Comparison of ENCODE assay signal across 31 cellular contexts in genomic region chr4:181775298-181775697, GRCh38.
A peak's percentile ranks its signal among the peaks of the same experiment; 100 is the strongest.
DNase-seq lines count a peak whose midpoint lies in the region; ATAC-seq, FAIRE-seq and TF ChIP-seq lines count a peak whose summit lies in the region.
"Had no signal": no experiment of that assay in that cellular context is flagged by ENCODE, and none has a peak within 500 bp of the region (broad histone marks: within the 10 kb centered on the region; RNA-seq: fewer than 3 reads in every experiment).

No MANE protein-coding gene starts in this region.

- H3K27me3 ChIP-seq in HepG2 (ENCODE audit: control insufficient read depth in 1 of 2, insufficient read depth in 2 of 2, low read length in 2 of 2) (no peaks in the 10 kb centered on the region; a peak in 1 of 5 replicates), right lobe of liver (no peaks in the 10 kb centered on the region), K562 (ENCODE audit: control insufficient read depth in 2 of 2, insufficient read depth in 2 of 2, low read length in 2 of 2) (no peaks in the 10 kb centered on the region)
- H3K27me3 ChIP-seq: BE2C; BLaER1; BLaER1 treated with 17β-estradiol and CSF1 and Interleukin-3, amounts not matched to agents 10 nM and 100 nM had no signal

- no TSS peak for BruUV-seq in HepG2 (replicated peaks; lab: Mats Ljungman, UMichigan)
- no TSS peak for BruUV-seq in K562 (replicated peaks; lab: Mats Ljungman, UMichigan)

- H3K79me2 ChIP-seq in HepG2 (ENCODE audit: insufficient read depth, low read length) (no peaks in the 10 kb centered on the region), K562 (ENCODE audit: control insufficient read depth, insufficient read depth, low read length) (no peaks in the 10 kb centered on the region)

- H3K36me3 ChIP-seq in HepG2 (replicated peaks in 1 of 2; ENCODE audit: control insufficient read depth in 1 of 2, insufficient read depth in 2 of 2, low read length in 2 of 2) (no peaks in the 10 kb centered on the region), right lobe of liver (no peaks in the 10 kb centered on the region), K562 (ENCODE audit: control insufficient read depth, insufficient read depth, low read length) (no peaks in the 10 kb centered on the region)
- H3K36me3 ChIP-seq: BE2C; BLaER1; BLaER1 treated with 17β-estradiol and CSF1 and Interleukin-3, amounts not matched to agents 10 nM and 100 nM had no signal

- no peak for TF ChIP-seq CTCF in HepG2 (CRISPR knock-in tag; IDR thresholded peaks at IDR 0.05)
- TF ChIP-seq CTCF in right lobe of liver (IDR thresholded peaks at IDR 0.05) = no peak
- no peak for TF ChIP-seq CTCF in K562 (IDR thresholded peaks at IDR 0.05 in 2 of 3, conservative IDR thresholded peaks at IDR 0.05 in 1 of 3; ENCODE audit: insufficient read depth in 2 of 3, low read depth in 1 of 3, low read length in 3 of 3)

- ATAC-seq in HepG2 = no peak
- ATAC-seq in right lobe of liver = no peak
- ATAC-seq in K562 = no peak
- ATAC-seq: A549; CD8-positive, alpha-beta T cell had no signal

- CTCF ChIA-PET in HepG2 (lab: Yijun Ruan, JAX; ENCODE audit: low intra/inter-chr PET ratio, low total read pairs) (no interaction called here), K562 (lab: Yijun Ruan, JAX; ENCODE audit: low intra/inter-chr PET ratio) (no interaction called here)

- no peaks in the 10 kb centered on the region for H3K9me3 ChIP-seq in HepG2 (ENCODE audit: low read length)
- no peaks in the 10 kb centered on the region for H3K9me3 ChIP-seq in right lobe of liver
- H3K9me3 ChIP-seq in K562 (replicated peaks; ENCODE audit: control insufficient read depth, insufficient read depth, low read depth, low read length) = no peaks in the 10 kb centered on the region; the same call in 1 of the 2 replicates
- H3K9me3 ChIP-seq: A549, BE2C, Caco-2 had no signal

- in situ Hi-C loops in HepG2 (cut with HindIII; ENCODE audit: extremely low pct_ligation_motif_present, low pct_unique_long_range_greater_than_20kb) = no loop called here
- in situ Hi-C loops in K562 (cut with MboI) = no loop called here

- FAIRE-seq in HepG2 (lab: Jason Lieb, UNC) (no peak), K562 (lab: Jason Lieb, UNC) (no peak), RCC 7860 (lab: Jason Lieb, UNC) (no peak)
- FAIRE-seq: A204.1, A549, D721Med had no signal

- H3K27ac ChIP-seq in HepG2 (ENCODE audit: extremely low read length, insufficient read depth, low read length) = no peak overlapping the region
- no peak overlapping the region for H3K27ac ChIP-seq in right lobe of liver
- no peak overlapping the region for H3K27ac ChIP-seq in K562 (ENCODE audit: extremely low read depth, low read depth, low read length)
- H3K27ac ChIP-seq: 22Rv1; A549; BLaER1; BLaER1 treated with 17β-estradiol and CSF1 and Interleukin-3, amounts not matched to agents 10 nM and 100 nM; C4-2B had no signal

- H3K4me2 ChIP-seq in HepG2 (ENCODE audit: low read depth, low read length) (no peak overlapping the region), K562 (ENCODE audit: insufficient read depth, low read length) (no peak overlapping the region)
- H3K4me2 ChIP-seq: A549; BLaER1; BLaER1 treated with 17β-estradiol and CSF1 and Interleukin-3, amounts not matched to agents 10 nM and 100 nM had no signal

- TF ChIP-seq EP300 in HepG2 (IDR thresholded peaks at IDR 0.05; ENCODE audit: low read depth in 2 of 2, low read length in 2 of 2) (no peak), HepG2 (CRISPR knock-in tag; IDR thresholded peaks at IDR 0.05; ENCODE audit: borderline replicate concordance) (no peak), K562 (IDR thresholded peaks at IDR 0.05; ENCODE audit: low read length) (no peak)

- TF ChIP-seq POLR2A in HepG2 (IDR thresholded peaks at IDR 0.05; ENCODE audit: insufficient read depth in 1 of 2, low read depth in 2 of 2, low read length in 2 of 2) (no peak), right lobe of liver (IDR thresholded peaks at IDR 0.05) (no peak), K562 (conservative IDR thresholded peaks at IDR 0.05) (no peak)

- TF ChIP-seq RAD21 in HepG2 (CRISPR knock-in tag; IDR thresholded peaks at IDR 0.05) = no peak
- no peak for TF ChIP-seq RAD21 in K562 (CRISPR knock-in tag; conservative IDR thresholded peaks at IDR 0.05 in 1 of 2, IDR thresholded peaks at IDR 0.05 in 1 of 2)

- DNase-seq in HepG2 (ENCODE audit: low spot score) (no peak), right lobe of liver (no peak), K562 (ENCODE audit: extremely low read depth in 1 of 4, low spot score in 3 of 4) (no peak), RCC 7860 (ENCODE audit: low spot score) (no peak)
- DNase-seq: 8988T; ACHN; AML-193; BE2C; C1 segment of cervical spinal cord; Caco-2; Calu3; CD4-positive, alpha-beta memory T cell; CD4-positive, alpha-beta T cell; CD4-positive, CD25-positive, alpha-beta regulatory T cell; CD8-positive, alpha-beta memory T cell; CD8-positive, alpha-beta T cell; COR-L47; DMS 273 treated with DMSO at 0.1 percent for 48 hours; DMS153; DMS53; DMS79; DMS79 treated with DMSO at 0.1 percent for 48 hours; DND-41; EL had no signal

- H4K20me1 ChIP-seq in HepG2 (ENCODE audit: insufficient read depth, low read length) = no peaks in the 10 kb centered on the region
- no peaks in the 10 kb centered on the region for H4K20me1 ChIP-seq in K562 (replicated peaks; ENCODE audit: control insufficient read depth, insufficient read depth, low read length)
- H4K20me1 ChIP-seq: BLaER1; BLaER1 treated with 17β-estradiol and CSF1 and Interleukin-3, amounts not matched to agents 10 nM and 100 nM had no signal

- POLR2A ChIA-PET in HepG2 (lab: Yijun Ruan, JAX) (no interaction called here), K562 (lab: Yijun Ruan, JAX) (no interaction called here)

- intact Hi-C loops in HepG2 (cut with micrococcal nuclease; ENCODE audit: unreplicated experiment) (no loop called here), right lobe of liver (cut with DNase I) (no loop called here), K562 (cut with micrococcal nuclease) (no loop called here)

- H2AFZ ChIP-seq in HepG2 (ENCODE audit: low read length) (no peak overlapping the region), K562 (ENCODE audit: low read depth, low read length) (no peak overlapping the region)

- H3K4me1 ChIP-seq in HepG2 (ENCODE audit: insufficient read depth, low read length) (no peaks in the 10 kb centered on the region), right lobe of liver (no peaks in the 10 kb centered on the region), K562 (replicated peaks in 1 of 2; ENCODE audit: control insufficient read depth in 2 of 2, insufficient read depth in 2 of 2, low read length in 2 of 2) (no peaks in the 10 kb centered on the region)
- H3K4me1 ChIP-seq: A549, BE2C had no signal

- WGBS in HepG2 (ENCODE audit: low lambda C conversion rate) = 2% methylated on average over 4 of the region's 4 CpGs
- WGBS in right lobe of liver (ENCODE audit: insufficient coverage, low coverage, low lambda C conversion rate, missing lambda C conversion rate) = 34% methylated on average over 4 of the region's 4 CpGs
- WGBS in K562 (ENCODE audit: insufficient coverage, low coverage, missing lambda C conversion rate) = 0% methylated on average over 4 of the region's 4 CpGs

- H3K9ac ChIP-seq in HepG2 (ENCODE audit: insufficient read depth, low read depth, low read length) = no peak overlapping the region
- H3K9ac ChIP-seq in K562 (ENCODE audit: insufficient read depth in 1 of 2, low read depth in 2 of 2, low read length in 2 of 2) = no peak overlapping the region
- H3K9ac ChIP-seq: BLaER1; BLaER1 treated with 17β-estradiol and CSF1 and Interleukin-3, amounts not matched to agents 10 nM and 100 nM had no signal

- H3K9me1 ChIP-seq in K562 (ENCODE audit: control insufficient read depth, insufficient read depth, low read length) = no peaks in the 10 kb centered on the region

- H3K4me3 ChIP-seq in HepG2 (replicated peaks in 1 of 3; ENCODE audit: insufficient read depth in 1 of 3, low read depth in 2 of 3, low read length in 3 of 3) (no peak overlapping the region), right lobe of liver (no peak overlapping the region), K562 (no peak overlapping the region)
- H3K4me3 ChIP-seq: A549; BLaER1; BLaER1 treated with 17β-estradiol and CSF1 and Interleukin-3, amounts not matched to agents 10 nM and 100 nM had no signal

TF ChIP-seq in HepG2, 621 proteins besides CTCF, POLR2A, EP300 and RAD21:
- peak; percentile 55; the same call in 1 of the 2 replicates for TF ChIP-seq RAD51 (IDR thresholded peaks at IDR 0.05; ENCODE audit: borderline replicate concordance)
- no peak for TF ChIP-seq SOX13 (IDR thresholded peaks at IDR 0.05)
- no peak for TF ChIP-seq SOX13 (CRISPR knock-in tag; conservative IDR thresholded peaks at IDR 0.05 in 1 of 2, IDR thresholded peaks at IDR 0.05 in 1 of 2)

TF ChIP-seq in K562, 482 proteins besides CTCF, POLR2A, EP300 and RAD21:
- TF ChIP-seq ATF7 (IDR thresholded peaks at IDR 0.05) = no peak
- TF ChIP-seq, protein P1, sequence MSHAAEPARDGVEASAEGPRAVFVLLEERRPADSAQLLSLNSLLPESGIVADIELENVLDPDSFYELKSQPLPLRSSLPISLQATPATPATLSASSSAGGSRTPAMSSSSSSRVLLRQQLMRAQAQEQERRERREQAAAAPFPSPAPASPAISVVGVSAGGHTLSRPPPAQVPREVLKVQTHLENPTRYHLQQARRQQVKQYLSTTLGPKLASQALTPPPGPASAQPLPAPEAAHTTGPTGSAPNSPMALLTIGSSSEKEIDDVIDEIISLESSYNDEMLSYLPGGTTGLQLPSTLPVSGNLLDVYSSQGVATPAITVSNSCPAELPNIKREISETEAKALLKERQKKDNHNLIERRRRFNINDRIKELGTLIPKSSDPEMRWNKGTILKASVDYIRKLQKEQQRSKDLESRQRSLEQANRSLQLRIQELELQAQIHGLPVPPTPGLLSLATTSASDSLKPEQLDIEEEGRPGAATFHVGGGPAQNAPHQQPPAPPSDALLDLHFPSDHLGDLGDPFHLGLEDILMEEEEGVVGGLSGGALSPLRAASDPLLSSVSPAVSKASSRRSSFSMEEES (CRISPR knock-in tag; IDR thresholded peaks at IDR 0.05) = peak; percentile 66; the same call in 1 of the 2 replicates
TF ChIP-seq in K562: peak in this region for 1.
